ENCODE assay signal across 15 cellular contexts in genomic region chr15:78071378-78071777, GRCh38. TPM values are rescaled to one million over a fixed set of nuclear protein-coding genes. Genes with fewer than 3 reads are reported as not detected.
DNase-seq lines count a peak whose midpoint lies in the region.
"Had no signal": no experiment of that assay in that cellular context is flagged by ENCODE, and none has a peak within 500 bp of the region (broad histone marks: within the 10 kb centered on the region; RNA-seq: fewer than 3 reads in every experiment).

No MANE protein-coding gene starts in this region.

- no peak overlapping the region for H3K27ac ChIP-seq in CD8-positive, alpha-beta memory T cell (ENCODE audit: low read depth, low read length)
- H3K27ac ChIP-seq in effector memory CD4-positive, alpha-beta T cell (ENCODE audit: insufficient read depth, low read length, poor library complexity, severe bottlenecking): peak overlapping the region; percentile 19
- peak overlapping the region in 16 of 21 experiments; percentile 31 to 95 (median 78) for H3K27ac ChIP-seq in skin epidermis

- peak overlapping the region; percentile 24 to 95 (median 84) for H3K27ac Mint-ChIP-seq in CD8-positive, alpha-beta memory T cell

- H3K27me3 ChIP-seq in CD8-positive, alpha-beta memory T cell (ENCODE audit: insufficient read depth, low read length, poor library complexity, severe bottlenecking): no peaks in the 10 kb centered on the region
- H3K27me3 ChIP-seq in effector memory CD4-positive, alpha-beta T cell (replicated peaks; ENCODE audit: control insufficient read depth, insufficient read depth, low read length, poor library complexity, severe bottlenecking): no peaks in the 10 kb centered on the region
- no peaks in the 10 kb centered on the region for H3K27me3 ChIP-seq in H7 (ENCODE audit: control insufficient read depth, insufficient read depth, low read length)

- H3K4me1 ChIP-seq in CD8-positive, alpha-beta memory T cell (ENCODE audit: insufficient read depth, low read length): peaks cover 83% of the 10 kb centered on the region
- H3K4me1 ChIP-seq in effector memory CD4-positive, alpha-beta T cell (ENCODE audit: control insufficient read depth, insufficient read depth, low read length, poor library complexity, severe bottlenecking): peaks cover 65% of the 10 kb centered on the region

- POLR2A ChIA-PET in CD8-positive, alpha-beta memory T cell (lab: Charles Lee): interaction anchor here (1.0 to 3.6 kb wide), 3 partner anchors 9 to 21 kb away, joined by 3 to 9 read pairs (median 8); no protein-coding TSS in a partner anchor

- H3K9me3 Mint-ChIP-seq in CD8-positive, alpha-beta memory T cell: no peaks in the 10 kb centered on the region

- H3K27me3 Mint-ChIP-seq in CD8-positive, alpha-beta memory T cell: peaks cover 0 to 1% of the 10 kb centered on the region in 2 donors

- CTCF ChIA-PET in CD8-positive, alpha-beta memory T cell (lab: Charles Lee): interaction anchor here (1.5 to 5.1 kb wide), 6 partner anchors 9 to 37 kb away, joined by 4 to 31 read pairs (median 12); no protein-coding TSS in a partner anchor

- peak overlapping the region in 4 of 7 donors; percentile 16 to 73 (median 35) for H3K4me3 Mint-ChIP-seq in CD8-positive, alpha-beta memory T cell

- no peak overlapping the region for H3K4me3 ChIP-seq in CD8-positive, alpha-beta memory T cell (ENCODE audit: low read length)
- H3K4me3 ChIP-seq in effector memory CD4-positive, alpha-beta T cell (ENCODE audit: insufficient read depth, low read depth, low read length, poor library complexity, severe bottlenecking): no peak overlapping the region
- H3K4me3 ChIP-seq in skin epidermis (no peak overlapping the region), H7 (ENCODE audit: insufficient read depth, low read depth, low read length) (no peak overlapping the region)

- no peaks in the 10 kb centered on the region for H3K36me3 ChIP-seq in CD8-positive, alpha-beta memory T cell (ENCODE audit: insufficient read depth, low read length)
- no peaks in the 10 kb centered on the region for H3K36me3 ChIP-seq in effector memory CD4-positive, alpha-beta T cell (ENCODE audit: control insufficient read depth, insufficient read depth, low read length)
- H3K36me3 ChIP-seq in H7 (replicated peaks; ENCODE audit: control insufficient read depth, insufficient read depth, low read length): no peaks in the 10 kb centered on the region

- DNase-seq in CD8-positive, alpha-beta memory T cell: no peak
- DNase-seq in MV-4-11 (lab: John Stamatoyannopoulos, UW) (peak; percentile 28), H7 (no peak), iPS-NIHi7 (ENCODE audit: extremely low spot score) (no peak)
- no peak for DNase-seq in effector memory CD4-positive, alpha-beta T cell
- no peak for DNase-seq in effector CD8-positive, alpha-beta T cell (lab: John Stamatoyannopoulos, UW)
- DNase-seq: activated CD4-positive, CD25-positive, alpha-beta regulatory T cell; foreskin melanocyte; kidney glomerular epithelial cell; NCI-H1694; SIG-M5; stimulated activated CD4-positive, alpha-beta T cell treated with anti-CD3 and anti-CD28 coated beads, Interleukin-4, amount 100 ng/mL, for 1 hour; stimulated activated naive CD4-positive, alpha-beta T cell treated with Interleukin-2 at 50 U/mL for 16 hours had no signal

- H3K4me1 Mint-ChIP-seq in CD8-positive, alpha-beta memory T cell: peaks cover 43 to 53% (median 49%) of the 10 kb centered on the region in 3 donors

- H3K36me3 Mint-ChIP-seq in CD8-positive, alpha-beta memory T cell: peaks cover 0 to 14% (median 5%) of the 10 kb centered on the region in 3 donors

- no peaks in the 10 kb centered on the region for H3K9me3 ChIP-seq in CD8-positive, alpha-beta memory T cell (ENCODE audit: low read length)
- no peaks in the 10 kb centered on the region for H3K9me3 ChIP-seq in effector memory CD4-positive, alpha-beta T cell (ENCODE audit: control insufficient read depth, low read length)

RNA-seq across cellular contexts. Expression of gene TBC1D2B, which starts 6.1 kb away (rescaled TPM):
- 10 to 100 TPM; 40.1 to 41.1 TPM for total RNA-seq in CD8-positive, alpha-beta memory T cell
- polyA plus RNA-seq in CD8-positive, alpha-beta memory T cell: 26.4 TPM
- 9.9 and 15.7 TPM in 2 replicates for total RNA-seq in H7 (2014; rRNA removed; shearing (Covaris generic))

RNA-seq across cellular contexts. Expression of gene SH2D7, which starts 21.0 kb away (rescaled TPM):
- not detected for total RNA-seq in CD8-positive, alpha-beta memory T cell
- polyA plus RNA-seq in CD8-positive, alpha-beta memory T cell: not detected
- not detected in 2 replicates for total RNA-seq in H7 (2014; rRNA removed; shearing (Covaris generic))
- total RNA-seq: HT1080 had no signal

RNA-seq across cellular contexts. Expression of gene CIB2, which starts 59.9 kb away (rescaled TPM):
- total RNA-seq in CD8-positive, alpha-beta memory T cell: 1 to 10 TPM; 2.1 to 2.3 TPM
- 2.0 TPM for polyA plus RNA-seq in CD8-positive, alpha-beta memory T cell
- total RNA-seq in H7 (2014; rRNA removed; shearing (Covaris generic)): 56.7 and 64.5 TPM in 2 replicates

Comparison
In these comparisons a context has a peak if more than half of its experiments do, and no peak if none do; other contexts are left out.
1. RNA of gene CIB2, which starts 59.9 kb away (total RNA-seq): 56.7 to 64.5 TPM in H7; 2.1 to 2.3 TPM in CD8-positive, alpha-beta memory T cell; every median in the first group is over 10 times any median in the second.